Comparison of ENCODE assay signal across 1 cellular context in the genomic region with DNA sequence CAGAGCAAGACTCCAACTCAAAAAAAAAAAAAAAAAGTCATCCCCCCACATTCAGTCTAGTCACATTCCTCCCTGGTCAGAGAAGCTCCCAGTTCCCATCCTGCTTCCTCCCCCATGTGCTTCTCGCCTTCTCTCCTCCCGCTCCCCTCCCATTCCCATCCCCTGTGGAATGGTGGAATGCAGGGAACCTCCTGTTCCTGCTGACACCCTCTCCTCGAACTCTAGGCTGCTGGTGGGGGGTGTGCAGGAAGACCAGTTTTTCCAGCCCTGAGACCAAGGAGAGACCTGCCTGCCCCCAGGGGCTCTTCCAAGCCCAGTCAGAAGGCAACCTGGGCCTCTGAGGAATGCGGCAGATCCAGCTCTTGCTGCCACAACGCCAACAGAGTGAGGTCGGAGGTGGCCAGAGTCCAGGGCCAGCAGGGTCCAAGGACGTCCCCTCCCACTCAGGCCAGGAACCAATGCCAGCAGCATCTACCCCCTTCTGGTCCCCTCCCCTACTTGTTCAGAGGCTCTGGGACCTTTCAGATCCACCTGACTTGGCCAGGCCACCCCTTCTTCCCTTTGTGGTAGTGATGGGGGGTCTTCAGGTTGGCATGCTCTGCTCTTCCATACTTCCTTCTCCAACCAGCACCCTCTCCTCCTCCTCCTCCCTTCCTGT.
TF ChIP-seq lines count a peak whose summit lies in the region.

No MANE protein-coding gene starts in this region.

TF ChIP-seq in HepG2, 621 proteins besides CTCF, POLR2A, EP300 and RAD21 (continued from another document and continues in another):
- TF ChIP-seq PCBP1 (IDR thresholded peaks at IDR 0.05; ENCODE audit: borderline replicate concordance, low read depth, low read length) (no peak), HHEX (CRISPR knock-in tag; IDR thresholded peaks at IDR 0.05) (peak; percentile 17; the same call in 1 of the 2 replicates), GABPA (IDR thresholded peaks at IDR 0.05; ENCODE audit: low read depth, low read length) (no peak), GABPA (CRISPR knock-in tag; IDR thresholded peaks at IDR 0.05; ENCODE audit: low read depth) (no peak), ZFP90 (CRISPR knock-in tag; IDR thresholded peaks at IDR 0.05; ENCODE audit: borderline replicate concordance) (peak; percentile 90; the same call in 1 of the 2 replicates), CCAR2 (optimal IDR thresholded peaks at IDR 0.05; ENCODE audit: low read depth, low read length) (no peak), HNRNPL (IDR thresholded peaks at IDR 0.05; ENCODE audit: low read depth, low read length) (0 out of 2 replicates have a peak, but pooled peaks have one; percentile 30), NPAS2 (CRISPR knock-in tag; IDR thresholded peaks at IDR 0.05; ENCODE audit: borderline replicate concordance) (no peak), PCBP2 (optimal IDR thresholded peaks at IDR 0.05; ENCODE audit: low read depth, low read length, poor library complexity, severe bottlenecking) (no peak), GATAD1 (CRISPR knock-in tag; IDR thresholded peaks at IDR 0.05) (peak; percentile 30; the same call in 1 of the 2 replicates), ZIK1 (CRISPR knock-in tag; IDR thresholded peaks at IDR 0.05; ENCODE audit: borderline replicate concordance, low read depth) (0 out of 2 replicates have a peak, but pooled peaks have one; percentile 32), ZNF720 (CRISPR knock-in tag; IDR thresholded peaks at IDR 0.05) (no peak), ZNF30 (CRISPR knock-in tag; IDR thresholded peaks at IDR 0.05) (peak; percentile 52; the same call in 1 of the 2 replicates), ZNF343 (CRISPR knock-in tag; IDR thresholded peaks at IDR 0.05) (no peak; the same call in 1 of the 2 replicates), MED1 (CRISPR knock-in tag; IDR thresholded peaks at IDR 0.05) (peak; percentile 82), RNF2 (conservative IDR thresholded peaks at IDR 0.05; ENCODE audit: low read depth) (no peak; the same call in 1 of the 2 replicates), MZF1 (CRISPR knock-in tag; IDR thresholded peaks at IDR 0.05; ENCODE audit: borderline replicate concordance) (no peak), ZNF225 (CRISPR knock-in tag; IDR thresholded peaks at IDR 0.05) (no peak), ZNF556 (CRISPR knock-in tag; IDR thresholded peaks at IDR 0.05; ENCODE audit: borderline replicate concordance) (no peak), HES4 (CRISPR knock-in tag; IDR thresholded peaks at IDR 0.05; ENCODE audit: borderline replicate concordance) (peak; percentile 73; the same call in 1 of the 2 replicates), SP1 (IDR thresholded peaks at IDR 0.05) (no peak), SP1 (CRISPR knock-in tag; IDR thresholded peaks at IDR 0.05) (peak; percentile 49), ZNF839 (CRISPR knock-in tag; IDR thresholded peaks at IDR 0.05; ENCODE audit: borderline replicate concordance) (no peak), POLR2G (IDR thresholded peaks at IDR 0.05; ENCODE audit: low read depth, low read length) (peak; percentile 43; the same call in 1 of the 2 replicates), KAT8 (CRISPR knock-in tag; IDR thresholded peaks at IDR 0.05) (peak; percentile 61; the same call in 1 of the 2 replicates), KMT2A (CRISPR knock-in tag; IDR thresholded peaks at IDR 0.05) (peak; percentile 20; the same call in 1 of the 2 replicates), FOXC1 (CRISPR knock-in tag; IDR thresholded peaks at IDR 0.05; ENCODE audit: borderline replicate concordance) (peak; percentile 95), ZNF782 (CRISPR knock-in tag; IDR thresholded peaks at IDR 0.05; ENCODE audit: borderline replicate concordance) (no peak; the same call in 1 of the 2 replicates), TAF15 (IDR thresholded peaks at IDR 0.05; ENCODE audit: low read depth, low read length, poor library complexity, severe bottlenecking) (no peak), ZNF670 (CRISPR knock-in tag; IDR thresholded peaks at IDR 0.05; ENCODE audit: borderline replicate concordance) (no peak), ZNF296 (CRISPR knock-in tag; conservative IDR thresholded peaks at IDR 0.05) (peak; percentile 71), ZNF274 (CRISPR knock-in tag; IDR thresholded peaks at IDR 0.05) (0 out of 2 replicates have a peak, but pooled peaks have one; percentile 60), ZNF572 (CRISPR knock-in tag; IDR thresholded peaks at IDR 0.05) (peak; percentile 94), RARA (CRISPR knock-in tag; IDR thresholded peaks at IDR 0.05) (peak; percentile 68), ZNF496 (CRISPR knock-in tag; IDR thresholded peaks at IDR 0.05; ENCODE audit: insufficient replicate concordance) (no peak), KMT2B (CRISPR knock-in tag; IDR thresholded peaks at IDR 0.05) (no peak), ZNF235 (CRISPR knock-in tag; IDR thresholded peaks at IDR 0.05; ENCODE audit: borderline replicate concordance) (no peak), ZFP36L1 (CRISPR knock-in tag; IDR thresholded peaks at IDR 0.05) (no peak), BRCA1 (CRISPR knock-in tag; IDR thresholded peaks at IDR 0.05) (no peak), ZNF33B (CRISPR knock-in tag; IDR thresholded peaks at IDR 0.05) (no peak), EHMT2 (IDR thresholded peaks at IDR 0.05; ENCODE audit: borderline replicate concordance, low read depth, low read length) (peak; percentile 65; the same call in 1 of the 2 replicates), ZNF883 (CRISPR knock-in tag; IDR thresholded peaks at IDR 0.05; ENCODE audit: not compliant biosample characterization) (no peak), RFXAP (CRISPR knock-in tag; IDR thresholded peaks at IDR 0.05; ENCODE audit: borderline replicate concordance) (peak; percentile 89; the same call in 1 of the 2 replicates)
- TF ChIP-seq, protein P1, sequence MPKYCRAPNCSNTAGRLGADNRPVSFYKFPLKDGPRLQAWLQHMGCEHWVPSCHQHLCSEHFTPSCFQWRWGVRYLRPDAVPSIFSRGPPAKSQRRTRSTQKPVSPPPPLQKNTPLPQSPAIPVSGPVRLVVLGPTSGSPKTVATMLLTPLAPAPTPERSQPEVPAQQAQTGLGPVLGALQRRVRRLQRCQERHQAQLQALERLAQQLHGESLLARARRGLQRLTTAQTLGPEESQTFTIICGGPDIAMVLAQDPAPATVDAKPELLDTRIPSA (CRISPR knock-in tag; IDR thresholded peaks at IDR 0.05; ENCODE audit: borderline replicate concordance) = peak; percentile 56; the same call in 1 of the 2 replicates
- TF ChIP-seq, protein P2, sequence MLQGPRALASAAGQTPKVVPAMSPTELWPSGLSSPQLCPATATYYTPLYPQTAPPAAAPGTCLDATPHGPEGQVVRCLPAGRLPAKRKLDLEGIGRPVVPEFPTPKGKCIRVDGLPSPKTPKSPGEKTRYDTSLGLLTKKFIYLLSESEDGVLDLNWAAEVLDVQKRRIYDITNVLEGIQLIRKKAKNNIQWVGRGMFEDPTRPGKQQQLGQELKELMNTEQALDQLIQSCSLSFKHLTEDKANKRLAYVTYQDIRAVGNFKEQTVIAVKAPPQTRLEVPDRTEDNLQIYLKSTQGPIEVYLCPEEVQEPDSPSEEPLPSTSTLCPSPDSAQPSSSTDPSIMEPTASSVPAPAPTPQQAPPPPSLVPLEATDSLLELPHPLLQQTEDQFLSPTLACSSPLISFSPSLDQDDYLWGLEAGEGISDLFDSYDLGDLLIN (CRISPR knock-in tag; IDR thresholded peaks at IDR 0.05; ENCODE audit: borderline replicate concordance) = no peak
- TF ChIP-seq, protein P3, sequence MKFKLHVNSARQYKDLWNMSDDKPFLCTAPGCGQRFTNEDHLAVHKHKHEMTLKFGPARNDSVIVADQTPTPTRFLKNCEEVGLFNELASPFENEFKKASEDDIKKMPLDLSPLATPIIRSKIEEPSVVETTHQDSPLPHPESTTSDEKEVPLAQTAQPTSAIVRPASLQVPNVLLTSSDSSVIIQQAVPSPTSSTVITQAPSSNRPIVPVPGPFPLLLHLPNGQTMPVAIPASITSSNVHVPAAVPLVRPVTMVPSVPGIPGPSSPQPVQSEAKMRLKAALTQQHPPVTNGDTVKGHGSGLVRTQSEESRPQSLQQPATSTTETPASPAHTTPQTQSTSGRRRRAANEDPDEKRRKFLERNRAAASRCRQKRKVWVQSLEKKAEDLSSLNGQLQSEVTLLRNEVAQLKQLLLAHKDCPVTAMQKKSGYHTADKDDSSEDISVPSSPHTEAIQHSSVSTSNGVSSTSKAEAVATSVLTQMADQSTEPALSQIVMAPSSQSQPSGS (CRISPR knock-in tag; IDR thresholded peaks at IDR 0.05) = peak; percentile 89
- TF ChIP-seq, protein P4, sequence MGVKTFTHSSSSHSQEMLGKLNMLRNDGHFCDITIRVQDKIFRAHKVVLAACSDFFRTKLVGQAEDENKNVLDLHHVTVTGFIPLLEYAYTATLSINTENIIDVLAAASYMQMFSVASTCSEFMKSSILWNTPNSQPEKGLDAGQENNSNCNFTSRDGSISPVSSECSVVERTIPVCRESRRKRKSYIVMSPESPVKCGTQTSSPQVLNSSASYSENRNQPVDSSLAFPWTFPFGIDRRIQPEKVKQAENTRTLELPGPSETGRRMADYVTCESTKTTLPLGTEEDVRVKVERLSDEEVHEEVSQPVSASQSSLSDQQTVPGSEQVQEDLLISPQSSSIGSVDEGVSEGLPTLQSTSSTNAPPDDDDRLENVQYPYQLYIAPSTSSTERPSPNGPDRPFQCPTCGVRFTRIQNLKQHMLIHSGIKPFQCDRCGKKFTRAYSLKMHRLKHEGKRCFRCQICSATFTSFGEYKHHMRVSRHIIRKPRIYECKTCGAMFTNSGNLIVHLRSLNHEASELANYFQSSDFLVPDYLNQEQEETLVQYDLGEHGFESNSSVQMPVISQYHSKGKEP (CRISPR knock-in tag; IDR thresholded peaks at IDR 0.05) = no peak
- TF ChIP-seq, protein P5, sequence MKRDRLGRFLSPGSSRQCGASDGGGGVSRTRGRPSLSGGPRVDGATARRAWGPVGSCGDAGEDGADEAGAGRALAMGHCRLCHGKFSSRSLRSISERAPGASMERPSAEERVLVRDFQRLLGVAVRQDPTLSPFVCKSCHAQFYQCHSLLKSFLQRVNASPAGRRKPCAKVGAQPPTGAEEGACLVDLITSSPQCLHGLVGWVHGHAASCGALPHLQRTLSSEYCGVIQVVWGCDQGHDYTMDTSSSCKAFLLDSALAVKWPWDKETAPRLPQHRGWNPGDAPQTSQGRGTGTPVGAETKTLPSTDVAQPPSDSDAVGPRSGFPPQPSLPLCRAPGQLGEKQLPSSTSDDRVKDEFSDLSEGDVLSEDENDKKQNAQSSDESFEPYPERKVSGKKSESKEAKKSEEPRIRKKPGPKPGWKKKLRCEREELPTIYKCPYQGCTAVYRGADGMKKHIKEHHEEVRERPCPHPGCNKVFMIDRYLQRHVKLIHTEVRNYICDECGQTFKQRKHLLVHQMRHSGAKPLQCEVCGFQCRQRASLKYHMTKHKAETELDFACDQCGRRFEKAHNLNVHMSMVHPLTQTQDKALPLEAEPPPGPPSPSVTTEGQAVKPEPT (CRISPR knock-in tag; IDR thresholded peaks at IDR 0.05; ENCODE audit: low read depth) = no peak
- TF ChIP-seq, protein P6, sequence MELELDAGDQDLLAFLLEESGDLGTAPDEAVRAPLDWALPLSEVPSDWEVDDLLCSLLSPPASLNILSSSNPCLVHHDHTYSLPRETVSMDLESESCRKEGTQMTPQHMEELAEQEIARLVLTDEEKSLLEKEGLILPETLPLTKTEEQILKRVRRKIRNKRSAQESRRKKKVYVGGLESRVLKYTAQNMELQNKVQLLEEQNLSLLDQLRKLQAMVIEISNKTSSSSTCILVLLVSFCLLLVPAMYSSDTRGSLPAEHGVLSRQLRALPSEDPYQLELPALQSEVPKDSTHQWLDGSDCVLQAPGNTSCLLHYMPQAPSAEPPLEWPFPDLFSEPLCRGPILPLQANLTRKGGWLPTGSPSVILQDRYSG (CRISPR knock-in tag; IDR thresholded peaks at IDR 0.05) = no peak
- TF ChIP-seq, protein P7, sequence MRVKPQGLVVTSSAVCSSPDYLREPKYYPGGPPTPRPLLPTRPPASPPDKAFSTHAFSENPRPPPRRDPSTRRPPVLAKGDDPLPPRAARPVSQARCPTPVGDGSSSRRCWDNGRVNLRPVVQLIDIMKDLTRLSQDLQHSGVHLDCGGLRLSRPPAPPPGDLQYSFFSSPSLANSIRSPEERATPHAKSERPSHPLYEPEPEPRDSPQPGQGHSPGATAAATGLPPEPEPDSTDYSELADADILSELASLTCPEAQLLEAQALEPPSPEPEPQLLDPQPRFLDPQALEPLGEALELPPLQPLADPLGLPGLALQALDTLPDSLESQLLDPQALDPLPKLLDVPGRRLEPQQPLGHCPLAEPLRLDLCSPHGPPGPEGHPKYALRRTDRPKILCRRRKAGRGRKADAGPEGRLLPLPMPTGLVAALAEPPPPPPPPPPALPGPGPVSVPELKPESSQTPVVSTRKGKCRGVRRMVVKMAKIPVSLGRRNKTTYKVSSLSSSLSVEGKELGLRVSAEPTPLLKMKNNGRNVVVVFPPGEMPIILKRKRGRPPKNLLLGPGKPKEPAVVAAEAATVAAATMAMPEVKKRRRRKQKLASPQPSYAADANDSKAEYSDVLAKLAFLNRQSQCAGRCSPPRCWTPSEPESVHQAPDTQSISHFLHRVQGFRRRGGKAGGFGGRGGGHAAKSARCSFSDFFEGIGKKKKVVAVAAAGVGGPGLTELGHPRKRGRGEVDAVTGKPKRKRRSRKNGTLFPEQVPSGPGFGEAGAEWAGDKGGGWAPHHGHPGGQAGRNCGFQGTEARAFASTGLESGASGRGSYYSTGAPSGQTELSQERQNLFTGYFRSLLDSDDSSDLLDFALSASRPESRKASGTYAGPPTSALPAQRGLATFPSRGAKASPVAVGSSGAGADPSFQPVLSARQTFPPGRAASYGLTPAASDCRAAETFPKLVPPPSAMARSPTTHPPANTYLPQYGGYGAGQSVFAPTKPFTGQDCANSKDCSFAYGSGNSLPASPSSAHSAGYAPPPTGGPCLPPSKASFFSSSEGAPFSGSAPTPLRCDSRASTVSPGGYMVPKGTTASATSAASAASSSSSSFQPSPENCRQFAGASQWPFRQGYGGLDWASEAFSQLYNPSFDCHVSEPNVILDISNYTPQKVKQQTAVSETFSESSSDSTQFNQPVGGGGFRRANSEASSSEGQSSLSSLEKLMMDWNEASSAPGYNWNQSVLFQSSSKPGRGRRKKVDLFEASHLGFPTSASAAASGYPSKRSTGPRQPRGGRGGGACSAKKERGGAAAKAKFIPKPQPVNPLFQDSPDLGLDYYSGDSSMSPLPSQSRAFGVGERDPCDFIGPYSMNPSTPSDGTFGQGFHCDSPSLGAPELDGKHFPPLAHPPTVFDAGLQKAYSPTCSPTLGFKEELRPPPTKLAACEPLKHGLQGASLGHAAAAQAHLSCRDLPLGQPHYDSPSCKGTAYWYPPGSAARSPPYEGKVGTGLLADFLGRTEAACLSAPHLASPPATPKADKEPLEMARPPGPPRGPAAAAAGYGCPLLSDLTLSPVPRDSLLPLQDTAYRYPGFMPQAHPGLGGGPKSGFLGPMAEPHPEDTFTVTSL (CRISPR knock-in tag; IDR thresholded peaks at IDR 0.05; ENCODE audit: borderline replicate concordance) = peak; percentile 44; the same call in 1 of the 2 replicates
- TF ChIP-seq, protein P8, sequence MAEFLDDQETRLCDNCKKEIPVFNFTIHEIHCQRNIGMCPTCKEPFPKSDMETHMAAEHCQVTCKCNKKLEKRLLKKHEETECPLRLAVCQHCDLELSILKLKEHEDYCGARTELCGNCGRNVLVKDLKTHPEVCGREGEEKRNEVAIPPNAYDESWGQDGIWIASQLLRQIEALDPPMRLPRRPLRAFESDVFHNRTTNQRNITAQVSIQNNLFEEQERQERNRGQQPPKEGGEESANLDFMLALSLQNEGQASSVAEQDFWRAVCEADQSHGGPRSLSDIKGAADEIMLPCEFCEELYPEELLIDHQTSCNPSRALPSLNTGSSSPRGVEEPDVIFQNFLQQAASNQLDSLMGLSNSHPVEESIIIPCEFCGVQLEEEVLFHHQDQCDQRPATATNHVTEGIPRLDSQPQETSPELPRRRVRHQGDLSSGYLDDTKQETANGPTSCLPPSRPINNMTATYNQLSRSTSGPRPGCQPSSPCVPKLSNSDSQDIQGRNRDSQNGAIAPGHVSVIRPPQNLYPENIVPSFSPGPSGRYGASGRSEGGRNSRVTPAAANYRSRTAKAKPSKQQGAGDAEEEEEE (CRISPR knock-in tag; IDR thresholded peaks at IDR 0.05; ENCODE audit: borderline replicate concordance) = no peak
